Comparison of ENCODE assay signal across 8 cellular contexts in the genomic region with DNA sequence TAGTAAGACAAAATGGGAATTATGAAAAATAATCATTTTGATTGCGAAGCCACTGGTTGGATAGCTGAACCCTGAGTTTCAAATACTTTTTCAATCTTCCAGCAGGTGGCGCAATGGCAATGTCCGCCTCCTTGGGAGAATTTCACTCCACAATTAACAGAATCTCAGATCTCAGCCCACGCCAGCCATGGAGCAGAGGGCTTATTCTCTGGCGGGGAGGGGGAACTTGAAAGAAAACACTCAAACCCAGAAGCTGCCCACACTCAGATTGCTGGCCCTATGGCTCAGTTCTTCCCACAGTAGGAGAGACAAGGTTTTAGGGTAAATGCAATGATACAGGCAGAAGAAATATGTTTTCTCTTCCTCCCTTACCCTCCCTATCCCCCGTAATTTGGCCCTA. TPM values are rescaled to one million over a fixed set of nuclear protein-coding genes. Genes with fewer than 3 reads are reported as not detected.
DNase-seq lines count a peak whose midpoint lies in the region; ATAC-seq and TF ChIP-seq lines count a peak whose summit lies in the region.

No MANE protein-coding gene starts in this region.

- no peaks in the 10 kb centered on the region for H3K4me1 Mint-ChIP-seq in activated naive CD8-positive, alpha-beta T cell treated with anti-CD3 and anti-CD28 coated beads, Interleukin-2, amount 50 U/mL, for 24 hours

- peak; percentile 72 for TF ChIP-seq CTCF in retinal pigment epithelial cell (conservative IDR thresholded peaks at IDR 0.05; ENCODE audit: low read depth, low read length)

- H3K27ac Mint-ChIP-seq in activated naive CD8-positive, alpha-beta T cell treated with anti-CD3 and anti-CD28 coated beads, Interleukin-2, amount 50 U/mL, for 24 hours: no peak overlapping the region

- in situ Hi-C loops in SK-MEL-5 (cut with HindIII; ENCODE audit: low pct_unique_long_range_greater_than_20kb, low sequenced_read_pairs): no loop called here

- H3K4me3 ChIP-seq in Jurkat, Clone E6-1 (ENCODE audit: low read length): no peak overlapping the region
- H3K4me3 ChIP-seq in retinal pigment epithelial cell (ENCODE audit: low read length): no peak overlapping the region

- no peak for ATAC-seq in activated naive CD8-positive, alpha-beta T cell treated with anti-CD3 and anti-CD28 coated beads, Interleukin-2, amount 50 U/mL, for 24 hours
- ATAC-seq in left cardiac atrium: peak; percentile 44 to 62
- ATAC-seq in GM21526 (IDR thresholded peaks at IDR 0.05; ENCODE audit: low FRiP score, unreplicated experiment): no peak

- H3K27me3 Mint-ChIP-seq in activated naive CD8-positive, alpha-beta T cell treated with anti-CD3 and anti-CD28 coated beads, Interleukin-2, amount 50 U/mL, for 24 hours: peaks cover 22% of the 10 kb centered on the region

- no peaks in the 10 kb centered on the region for H3K9me3 Mint-ChIP-seq in activated naive CD8-positive, alpha-beta T cell treated with anti-CD3 and anti-CD28 coated beads, Interleukin-2, amount 50 U/mL, for 24 hours

- no peaks in the 10 kb centered on the region for H3K36me3 Mint-ChIP-seq in activated naive CD8-positive, alpha-beta T cell treated with anti-CD3 and anti-CD28 coated beads, Interleukin-2, amount 50 U/mL, for 24 hours (ENCODE audit: low read depth)

- intact Hi-C loops in left cardiac atrium (cut with DNase I): loop anchor here in 1 of 2 donors (1.0 kb wide), 1 partner anchor 121 kb away; no protein-coding TSS in a partner anchor

- DNase-seq in NCI-H510A treated with DMSO at 0.1 percent for 48 hours (lab: John Stamatoyannopoulos, UW) (peak; percentile 0), NCI-H510A (lab: John Stamatoyannopoulos, UW) (no peak), SK-MEL-5 (ENCODE audit: low read depth, low spot score) (peak; percentile 68), left cardiac atrium (peak; percentile 41), retinal pigment epithelial cell (ENCODE audit: low read depth) (no peak)
- DNase-seq in Jurkat, Clone E6-1 (ENCODE audit: low read depth, low spot score): peak; percentile 58
- peak; percentile 55 for DNase-seq in activated naive CD8-positive, alpha-beta T cell treated with anti-CD3 and anti-CD28 coated beads, Interleukin-2, amount 50 U/mL, for 24 hours

- no peak overlapping the region for H3K4me3 Mint-ChIP-seq in activated naive CD8-positive, alpha-beta T cell treated with anti-CD3 and anti-CD28 coated beads, Interleukin-2, amount 50 U/mL, for 24 hours

RNA-seq across cellular contexts. Expression of a gene that starts 38.7 kb away (rescaled TPM):
- polyA plus RNA-seq in Jurkat, Clone E6-1 (2012; ENCODE audit: insufficient read depth, insufficient read length): 56.0 TPM
- total RNA-seq in SK-MEL-5 (2014; rRNA removed; shearing (Covaris generic)): 214 and 228 TPM in 2 replicates
- polyA plus RNA-seq in SK-MEL-5 (2015; cell fraction: cytosol; rRNA removed): 316 and 331 TPM in 2 replicates
- 102 and 111 TPM in 2 replicates for polyA plus RNA-seq in SK-MEL-5 (2015; cell fraction: nucleus; rRNA removed)
- total RNA-seq in left cardiac atrium: 10 to 100 TPM; 47.9 to 48.3 TPM

Comparison
In these comparisons a context has a peak if more than half of its experiments do, and no peak if none do; other contexts are left out.
1. DNase-seq: peak in NCI-H510A treated with DMSO at 0.1 percent for 48 hours (single experiment), Jurkat, Clone E6-1 (single experiment), SK-MEL-5 (single experiment), activated naive CD8-positive, alpha-beta T cell treated with anti-CD3 and anti-CD28 coated beads, Interleukin-2, amount 50 U/mL, for 24 hours (single experiment) and left cardiac atrium (single experiment); none in NCI-H510A (single experiment) and retinal pigment epithelial cell (single experiment).
2. ATAC-seq: peak in left cardiac atrium (2 of 2); none in activated naive CD8-positive, alpha-beta T cell treated with anti-CD3 and anti-CD28 coated beads, Interleukin-2, amount 50 U/mL, for 24 hours (single experiment) and GM21526 (single experiment).